In genomic region chr9:136847827-136848392, GRCh38 we compare ENCODE assay signal across 1 cellular context.
TF ChIP-seq lines count a peak whose summit lies in the region.

No MANE protein-coding gene starts in this region.

TF ChIP-seq in HepG2, 621 proteins besides CTCF, POLR2A, EP300 and RAD21 (continued from another document and continues in another):
- TF ChIP-seq ATF2 (CRISPR knock-in tag; IDR thresholded peaks at IDR 0.05): peak; percentile 12; the same call in 1 of the 2 replicates
- no peak for TF ChIP-seq MAFK (conservative IDR thresholded peaks at IDR 0.05 in 1 of 2, IDR thresholded peaks at IDR 0.05 in 1 of 2; ENCODE audit: low read length in 2 of 2)
- TF ChIP-seq ZNF839 (CRISPR knock-in tag; IDR thresholded peaks at IDR 0.05; ENCODE audit: borderline replicate concordance): peak; percentile 73; the same call in 1 of the 2 replicates
- TF ChIP-seq ZNF891 (CRISPR knock-in tag; IDR thresholded peaks at IDR 0.05): peak; percentile 90
- peak; percentile 52; the same call in 1 of the 2 replicates for TF ChIP-seq ZNF639 (CRISPR knock-in tag; conservative IDR thresholded peaks at IDR 0.05)
- TF ChIP-seq NR2C2 (CRISPR knock-in tag; IDR thresholded peaks at IDR 0.05; ENCODE audit: borderline replicate concordance): peak; percentile 55; the same call in 1 of the 2 replicates
- peak; percentile 89 for TF ChIP-seq HES4 (CRISPR knock-in tag; IDR thresholded peaks at IDR 0.05; ENCODE audit: borderline replicate concordance)
- TF ChIP-seq ZNF790 (CRISPR knock-in tag; IDR thresholded peaks at IDR 0.05; ENCODE audit: borderline replicate concordance): peak; percentile 91
- 0 out of 2 replicates have a peak, but pooled peaks have one; percentile 57 for TF ChIP-seq EED (CRISPR knock-in tag; IDR thresholded peaks at IDR 0.05)
- TF ChIP-seq DMTF1 (CRISPR knock-in tag; IDR thresholded peaks at IDR 0.05): peak; percentile 76; the same call in 1 of the 2 replicates
- TF ChIP-seq ZBTB43 (CRISPR knock-in tag; conservative IDR thresholded peaks at IDR 0.05): 0 out of 2 replicates have a peak, but pooled peaks have one; percentile 28
- peak; percentile 7; the same call in 1 of the 2 replicates for TF ChIP-seq ZNF710 (CRISPR knock-in tag; IDR thresholded peaks at IDR 0.05; ENCODE audit: borderline replicate concordance)
- TF ChIP-seq POLR2G (IDR thresholded peaks at IDR 0.05; ENCODE audit: low read depth, low read length): peak; percentile 92
- TF ChIP-seq SALL2 (CRISPR knock-in tag; IDR thresholded peaks at IDR 0.05): peak; percentile 75
- TF ChIP-seq ZNF589 (CRISPR knock-in tag; conservative IDR thresholded peaks at IDR 0.05): peak; percentile 72; the same call in 1 of the 2 replicates
- TF ChIP-seq KLF16 (CRISPR knock-in tag; IDR thresholded peaks at IDR 0.05): peak; percentile 36 to 68; a peak in 1 of 4 replicates
- TF ChIP-seq ZNF501 (CRISPR knock-in tag; IDR thresholded peaks at IDR 0.05): peak; percentile 84; the same call in 1 of the 2 replicates
- no peak for TF ChIP-seq ZNF816 (CRISPR knock-in tag; IDR thresholded peaks at IDR 0.05; ENCODE audit: borderline replicate concordance)
- TF ChIP-seq NFAT5 (CRISPR knock-in tag; IDR thresholded peaks at IDR 0.05): 0 out of 2 replicates have a peak, but pooled peaks have one; percentile 26
- TF ChIP-seq STAT6 (CRISPR knock-in tag; IDR thresholded peaks at IDR 0.05; ENCODE audit: borderline replicate concordance): peak; percentile 67; the same call in 1 of the 2 replicates
- TF ChIP-seq NR1H2 (CRISPR knock-in tag; IDR thresholded peaks at IDR 0.05; ENCODE audit: borderline replicate concordance, low read depth): peak; percentile 69; the same call in 1 of the 2 replicates
- TF ChIP-seq CBX1 (IDR thresholded peaks at IDR 0.05; ENCODE audit: low read depth): peak; percentile 54
- TF ChIP-seq HOXA5 (CRISPR knock-in tag; IDR thresholded peaks at IDR 0.05): peak; percentile 68; the same call in 1 of the 2 replicates
- no peak; the same call in 1 of the 2 replicates for TF ChIP-seq MEF2D (CRISPR knock-in tag; IDR thresholded peaks at IDR 0.05)
- TF ChIP-seq LRRFIP1 (CRISPR knock-in tag; conservative IDR thresholded peaks at IDR 0.05): no peak
- no peak for TF ChIP-seq PAWR (CRISPR knock-in tag; IDR thresholded peaks at IDR 0.05; ENCODE audit: borderline replicate concordance)
- no peak; the same call in 1 of the 2 replicates for TF ChIP-seq ELF3 (CRISPR knock-in tag; IDR thresholded peaks at IDR 0.05)
- no peak for TF ChIP-seq FOSL1 (CRISPR knock-in tag; IDR thresholded peaks at IDR 0.05; ENCODE audit: borderline replicate concordance)
- no peak for TF ChIP-seq RNF2 (conservative IDR thresholded peaks at IDR 0.05; ENCODE audit: low read depth)
- TF ChIP-seq ERF (CRISPR knock-in tag; IDR thresholded peaks at IDR 0.05): no peak
- no peak for TF ChIP-seq FOXM1 (CRISPR knock-in tag; IDR thresholded peaks at IDR 0.05)
- TF ChIP-seq DNMT3B (CRISPR knock-in tag; conservative IDR thresholded peaks at IDR 0.05): no peak
- TF ChIP-seq RARA (CRISPR knock-in tag; IDR thresholded peaks at IDR 0.05): peak; percentile 23; the same call in 1 of the 2 replicates
- TF ChIP-seq CHD2 (IDR thresholded peaks at IDR 0.05; ENCODE audit: low read depth, low read length): no peak
- no peak; the same call in 1 of the 2 replicates for TF ChIP-seq ZNF510 (CRISPR knock-in tag; IDR thresholded peaks at IDR 0.05; ENCODE audit: low read depth)
- peak; percentile 77 for TF ChIP-seq ATF7-NPFF (CRISPR knock-in tag; IDR thresholded peaks at IDR 0.05; ENCODE audit: low read depth)
- TF ChIP-seq ZNF569 (CRISPR knock-in tag; IDR thresholded peaks at IDR 0.05; ENCODE audit: borderline replicate concordance): peak; percentile 88; the same call in 1 of the 2 replicates
- TF ChIP-seq IRX3 (CRISPR knock-in tag; IDR thresholded peaks at IDR 0.05; ENCODE audit: borderline replicate concordance, low read depth): peak; percentile 73; the same call in 1 of the 2 replicates
- no peak for TF ChIP-seq ZBTB26 (CRISPR knock-in tag; IDR thresholded peaks at IDR 0.05; ENCODE audit: borderline replicate concordance)
